In genomic region chr10:77372400-77372799, GRCh38 we compare ENCODE assay signal across 2 cellular contexts.
TF ChIP-seq lines count a peak whose summit lies in the region.

No MANE protein-coding gene starts in this region.

TF ChIP-seq in liver, 16 proteins besides CTCF, POLR2A, EP300 and RAD21 (continued from another document):
- TF ChIP-seq ZBTB33 (IDR thresholded peaks at IDR 0.05), result peak; percentile 21
- TF ChIP-seq FOXA1 (IDR thresholded peaks at IDR 0.05), result no peak
- no peak for TF ChIP-seq EGR1 (IDR thresholded peaks at IDR 0.05; ENCODE audit: low read depth in 2 of 2)
- TF ChIP-seq REST (IDR thresholded peaks at IDR 0.05), result no peak
- peak; percentile 22 to 59 for TF ChIP-seq JUND (IDR thresholded peaks at IDR 0.05)
- peak; percentile 76 to 82 for TF ChIP-seq RXRA (IDR thresholded peaks at IDR 0.05)
- TF ChIP-seq NR2F2 (IDR thresholded peaks at IDR 0.05), result no peak
- peak; percentile 82 for TF ChIP-seq YY1 (IDR thresholded peaks at IDR 0.05)
- no peak for TF ChIP-seq FOXA2 (IDR thresholded peaks at IDR 0.05)

TF ChIP-seq in HepG2, 621 proteins besides CTCF, POLR2A, EP300 and RAD21 (continued from another document):
- no peak for TF ChIP-seq ZNF10 (CRISPR knock-in tag; IDR thresholded peaks at IDR 0.05; ENCODE audit: borderline replicate concordance, low read depth)
- TF ChIP-seq NFKB2 (CRISPR knock-in tag; IDR thresholded peaks at IDR 0.05; ENCODE audit: borderline replicate concordance), result no peak
- TF ChIP-seq HINFP (CRISPR knock-in tag; IDR thresholded peaks at IDR 0.05; ENCODE audit: low read depth), result no peak
- TF ChIP-seq BCL3 (CRISPR knock-in tag; IDR thresholded peaks at IDR 0.05), result no peak
- no peak for TF ChIP-seq ZNF260 (CRISPR knock-in tag; IDR thresholded peaks at IDR 0.05; ENCODE audit: borderline replicate concordance, low read depth)
- TF ChIP-seq ZBTB37 (CRISPR knock-in tag; IDR thresholded peaks at IDR 0.05), result no peak
- TF ChIP-seq RFX1 (IDR thresholded peaks at IDR 0.05), result no peak
- TF ChIP-seq THAP9 (CRISPR knock-in tag; IDR thresholded peaks at IDR 0.05; ENCODE audit: borderline replicate concordance), result no peak
- TF ChIP-seq ZFP1 (CRISPR knock-in tag; IDR thresholded peaks at IDR 0.05), result no peak
- TF ChIP-seq SRSF9 (IDR thresholded peaks at IDR 0.05; ENCODE audit: borderline replicate concordance, insufficient read depth, low read depth, low read length, poor library complexity, severe bottlenecking), result no peak
- no peak for TF ChIP-seq ZNF431 (CRISPR knock-in tag; IDR thresholded peaks at IDR 0.05; ENCODE audit: borderline replicate concordance, low read depth)
- no peak for TF ChIP-seq GLI4 (CRISPR knock-in tag; IDR thresholded peaks at IDR 0.05; ENCODE audit: borderline replicate concordance)
- TF ChIP-seq ZNF570 (CRISPR knock-in tag; IDR thresholded peaks at IDR 0.05; ENCODE audit: borderline replicate concordance), result no peak
